Comparison of ENCODE assay signal across 9 cellular contexts in the genomic region with DNA sequence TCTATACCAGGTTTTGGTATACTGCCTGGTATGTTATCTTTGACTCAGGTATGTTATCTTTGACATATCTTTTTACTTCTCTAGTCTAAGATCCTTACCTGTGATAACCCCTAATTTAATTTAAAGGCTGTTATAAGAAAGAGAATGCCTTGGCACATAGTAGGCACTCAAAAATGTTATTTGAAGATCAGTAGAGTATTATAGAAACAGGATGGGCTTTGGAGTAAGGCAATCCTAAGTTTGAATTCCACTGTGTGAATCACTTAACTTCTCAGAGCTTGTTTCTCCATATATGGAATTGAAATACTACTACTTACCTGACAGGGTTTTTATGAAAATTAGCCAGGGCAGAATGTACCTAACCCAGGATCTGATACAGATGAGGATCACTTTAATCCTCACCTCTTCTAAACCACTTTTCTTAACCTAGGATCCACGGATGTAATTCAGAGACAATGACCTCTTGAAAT. TPM values are rescaled to one million over a fixed set of nuclear protein-coding genes. Genes with fewer than 3 reads are reported as not detected.
DNase-seq lines count a peak whose midpoint lies in the region; ATAC-seq and TF ChIP-seq lines count a peak whose summit lies in the region.
"Had no signal": no experiment of that assay in that cellular context is flagged by ENCODE, and none has a peak within 500 bp of the region (broad histone marks: within the 10 kb centered on the region; RNA-seq: fewer than 3 reads in every experiment).

No MANE protein-coding gene starts in this region.

- peak overlapping the region; percentile 99; the same call in 1 of the 2 replicates for H3K23ac ChIP-seq in IMR-90 (ENCODE audit: low read depth, low read length)

- H4K8ac ChIP-seq in IMR-90 (ENCODE audit: low read depth in 2 of 2, low read length in 2 of 2) = peak overlapping the region; percentile 73 to 96

- H2AK9ac ChIP-seq in IMR-90 (replicated peaks; ENCODE audit: low read depth, low read length, poor library complexity) = no peak overlapping the region

- H3K9me3 ChIP-seq in IMR-90 (ENCODE audit: control insufficient read depth, insufficient read depth, low read length) (no peaks in the 10 kb centered on the region), spleen (no peaks in the 10 kb centered on the region)
- H3K9me3 ChIP-seq: pancreas had no signal

- H3K9me3 Mint-ChIP-seq in Calu3 (ENCODE audit: low read depth, unreplicated experiment) = no peaks in the 10 kb centered on the region
- H3K9me3 Mint-ChIP-seq in activated naive CD4-positive, alpha-beta T cell treated with anti-CD3 and anti-CD28 coated beads, Interleukin-2, amount 50 U/mL, for 72 hours = no peaks in the 10 kb centered on the region

- 0 out of 2 replicates have a peak, but pooled peaks cover 5% of the 10 kb centered on the region for H3K9me1 ChIP-seq in IMR-90 (ENCODE audit: insufficient read depth, low read length)

- BruUV-seq in Calu3 (replicated peaks; lab: Mats Ljungman, UMichigan) = no TSS peak
- no TSS peak for BruUV-seq in IMR-90 (replicated peaks; lab: Mats Ljungman, UMichigan)

- TF ChIP-seq POLR2A in IMR-90 (IDR thresholded peaks at IDR 0.05; ENCODE audit: low read depth, low read length) (no peak), spleen (IDR thresholded peaks at IDR 0.05) (no peak)

- peak overlapping the region; percentile 96 for H3K14ac ChIP-seq in IMR-90 (replicated peaks; ENCODE audit: low read depth, low read length)

- H4K5ac ChIP-seq in IMR-90 (ENCODE audit: low read depth, low read length) = peak overlapping the region; percentile 96; the same call in 1 of the 2 replicates

- peak overlapping the region; percentile 88 for H3K27ac Mint-ChIP-seq in Calu3 (ENCODE audit: unreplicated experiment)
- H3K27ac Mint-ChIP-seq in activated naive CD4-positive, alpha-beta T cell treated with anti-CD3 and anti-CD28 coated beads, Interleukin-2, amount 50 U/mL, for 72 hours = peak overlapping the region; percentile 72 to 90

- H3K36me3 Mint-ChIP-seq in Calu3 (ENCODE audit: insufficient read depth, unreplicated experiment) = peaks cover 21% of the 10 kb centered on the region
- peaks cover 13 to 18% of the 10 kb centered on the region in 2 donors for H3K36me3 Mint-ChIP-seq in activated naive CD4-positive, alpha-beta T cell treated with anti-CD3 and anti-CD28 coated beads, Interleukin-2, amount 50 U/mL, for 72 hours

- POLR2A ChIA-PET in IMR-90 (lab: Charles Lee; ENCODE audit: unreplicated experiment) = interaction anchor here (0.6 kb wide), 1 partner anchor 33 kb away, joined by 4 read pairs; no protein-coding TSS in a partner anchor

- in situ Hi-C loops in IMR-90 (cut with MboI; ENCODE audit: low sequenced_read_pairs) = no loop called here

- dilution Hi-C loops in IMR-90 (cut with HindIII; ENCODE audit: low sequenced_read_pairs, unreplicated experiment) = no loop called here

- H4K91ac ChIP-seq in IMR-90 (ENCODE audit: insufficient read depth, low read depth, low read length) = peak overlapping the region; percentile 74

- peak overlapping the region; percentile 90 for H3K18ac ChIP-seq in IMR-90 (ENCODE audit: low read depth, low read length)

- H2AFZ ChIP-seq in IMR-90 (replicated peaks; ENCODE audit: low read length, poor library complexity) = no peak overlapping the region

- H3K4me1 Mint-ChIP-seq in Calu3 (ENCODE audit: low read depth, unreplicated experiment) = peaks cover 9% of the 10 kb centered on the region

- peak overlapping the region; percentile 99 for H2BK5ac ChIP-seq in IMR-90 (ENCODE audit: low read depth, low read length, poor library complexity, severe bottlenecking)

- peak overlapping the region; percentile 87; the same call in 1 of the 2 replicates for H3K4ac ChIP-seq in IMR-90 (ENCODE audit: low read depth, low read length)

- H3K36me3 ChIP-seq in IMR-90 (ENCODE audit: control insufficient read depth, insufficient read depth, low read length) = no peaks in the 10 kb centered on the region; the same call in 1 of the 2 replicates
- H3K36me3 ChIP-seq in spleen = peaks cover 0 to 13% (median 1%) of the 10 kb centered on the region in 6 donors
- H3K36me3 ChIP-seq: pancreas had no signal

- H3K9ac ChIP-seq in IMR-90 (ENCODE audit: low read depth, low read length) = peak overlapping the region; percentile 82; the same call in 1 of the 2 replicates

- peak overlapping the region; percentile 93 for H2BK120ac ChIP-seq in IMR-90 (ENCODE audit: low read depth, low read length)

- peak overlapping the region; percentile 87; the same call in 2 of the 3 replicates for H2BK15ac ChIP-seq in IMR-90 (ENCODE audit: low read depth, low read length)

- DNase-seq in Calu3 (no peak), IMR-90 (peak; percentile 42), left kidney (ENCODE audit: low read depth, low spot score) (peak; percentile 4), spleen (no peak), GDM1 (lab: John Stamatoyannopoulos, UW) (no peak), cerebellar cortex (ENCODE audit: low spot score) (no peak)
- DNase-seq in activated naive CD4-positive, alpha-beta T cell treated with anti-CD3 and anti-CD28 coated beads, Interleukin-2, amount 50 U/mL, for 72 hours (ENCODE audit: low spot score in 2 of 2) = no peak
- DNase-seq in NK-92 treated with Interleukin-12 subunit alpha and Interleukin-12 subunit beta, amount 100 ng/mL, for 24 hours (lab: John Stamatoyannopoulos, UW) = no peak

- no peaks in the 10 kb centered on the region for H4K20me1 ChIP-seq in IMR-90 (ENCODE audit: insufficient read depth, low read length)

- TF ChIP-seq CTCF in Calu3 (IDR thresholded peaks at IDR 0.05; ENCODE audit: unreplicated experiment) (no peak), IMR-90 (conservative IDR thresholded peaks at IDR 0.05; ENCODE audit: low read depth, low read length) (no peak), spleen (IDR thresholded peaks at IDR 0.05 in 8 of 11, conservative IDR thresholded peaks at IDR 0.05 in 3 of 11) (no peak)

- ATAC-seq in IMR-90 (ENCODE audit: low read depth) = peak; percentile 18; the same call in 1 of the 2 replicates
- ATAC-seq in activated naive CD4-positive, alpha-beta T cell treated with anti-CD3 and anti-CD28 coated beads, Interleukin-2, amount 50 U/mL, for 72 hours = no peak

- no peak for TF ChIP-seq RAD21 in IMR-90 (IDR thresholded peaks at IDR 0.05; ENCODE audit: low read length)

- H2AK5ac ChIP-seq in IMR-90 (ENCODE audit: low read depth, low read length) = peak overlapping the region; percentile 61; the same call in 1 of the 2 replicates

- peak overlapping the region; percentile 83 for H3K4me2 ChIP-seq in IMR-90 (ENCODE audit: low read depth, low read length)

- H2BK20ac ChIP-seq in IMR-90 (ENCODE audit: low read depth, low read length) = peak overlapping the region; percentile 89

- intact Hi-C loops in Calu3 (cut with micrococcal nuclease; ENCODE audit: unreplicated experiment) = no loop called here
- intact Hi-C loops in IMR-90 (cut with micrococcal nuclease) = no loop called here
- intact Hi-C loops in spleen (cut with DNase I; ENCODE audit: low total_unique reads) = no loop called here

- no peaks in the 10 kb centered on the region for H3K27me3 Mint-ChIP-seq in Calu3 (ENCODE audit: unreplicated experiment)

- H3K56ac ChIP-seq in IMR-90 (ENCODE audit: extremely low read depth, insufficient read depth, low read length) = peak overlapping the region; percentile 96

- H3K27me3 ChIP-seq in IMR-90 (ENCODE audit: control insufficient read depth, insufficient read depth, low read length) = no peaks in the 10 kb centered on the region
- H3K27me3 ChIP-seq in spleen (replicated peaks in 1 of 7) = no peaks in the 10 kb centered on the region
- H3K27me3 ChIP-seq: pancreas had no signal

- CTCF ChIA-PET in Calu3 (lab: Charles Lee) (interaction anchor here (2.3 kb wide), 1 partner anchor 248 kb away, joined by 25 read pairs; no protein-coding TSS in a partner anchor), IMR-90 (lab: Yijun Ruan, JAX) (interaction anchor here (0.6 kb wide), 2 partner anchors 14 to 38 kb away, joined by 4 to 5 read pairs; no protein-coding TSS in a partner anchor)

- WGBS in IMR-90 (ENCODE audit: extremely low coverage in 2 of 2, insufficient read length in 1 of 2), 2 experiments = no CpG with 5 or more reads among the region's 1 CpG
- WGBS in spleen, 5 donors = 34 to 51% (median 40%) methylated on average over 1 of the region's 1 CpG

- H3K79me1 ChIP-seq in IMR-90 (ENCODE audit: low read depth in 1 of 2, low read length in 2 of 2) = peaks cover 4 to 31% of the 10 kb centered on the region in 2 experiments; a peak in 3 of 4 replicates

- H3K4me1 ChIP-seq in IMR-90 (ENCODE audit: control insufficient read depth, insufficient read depth, low read length) (peaks cover 3% of the 10 kb centered on the region; the same call in 1 of the 2 replicates), spleen (peaks cover 5 to 27% (median 16%) of the 10 kb centered on the region in 6 donors)

- H3K4me3 ChIP-seq in IMR-90 (ENCODE audit: insufficient read depth, low read depth, low read length) (peak overlapping the region; percentile 77; the same call in 1 of the 2 replicates), spleen (peak overlapping the region in 1 of 8 donors; percentile 66)

- peak overlapping the region; percentile 67; the same call in 1 of the 2 replicates for H3K27ac ChIP-seq in IMR-90 (ENCODE audit: insufficient read depth, low read length)
- H3K27ac ChIP-seq in spleen = no peak overlapping the region

- H3K4me3 Mint-ChIP-seq in Calu3 (ENCODE audit: low read depth, unreplicated experiment) = peak overlapping the region; percentile 83

TF ChIP-seq in IMR-90, 13 proteins besides CTCF, POLR2A, EP300 and RAD21 (continues in another document):
- no peak for TF ChIP-seq CHD1 (IDR thresholded peaks at IDR 0.05; ENCODE audit: low read depth, low read length)
- TF ChIP-seq, protein P1, sequence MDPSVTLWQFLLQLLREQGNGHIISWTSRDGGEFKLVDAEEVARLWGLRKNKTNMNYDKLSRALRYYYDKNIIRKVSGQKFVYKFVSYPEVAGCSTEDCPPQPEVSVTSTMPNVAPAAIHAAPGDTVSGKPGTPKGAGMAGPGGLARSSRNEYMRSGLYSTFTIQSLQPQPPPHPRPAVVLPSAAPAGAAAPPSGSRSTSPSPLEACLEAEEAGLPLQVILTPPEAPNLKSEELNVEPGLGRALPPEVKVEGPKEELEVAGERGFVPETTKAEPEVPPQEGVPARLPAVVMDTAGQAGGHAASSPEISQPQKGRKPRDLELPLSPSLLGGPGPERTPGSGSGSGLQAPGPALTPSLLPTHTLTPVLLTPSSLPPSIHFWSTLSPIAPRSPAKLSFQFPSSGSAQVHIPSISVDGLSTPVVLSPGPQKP (IDR thresholded peaks at IDR 0.05; ENCODE audit: borderline replicate concordance, low read depth, low read length) = no peak
- no peak for TF ChIP-seq MAFK (IDR thresholded peaks at IDR 0.05; ENCODE audit: low read depth, low read length)
- TF ChIP-seq MAZ (IDR thresholded peaks at IDR 0.05; ENCODE audit: borderline replicate concordance, low read depth, low read length) = no peak

RNA-seq across cellular contexts. Expression of a gene that starts 1.2 kb away (rescaled TPM):
- total RNA-seq in Calu3 (2022) (10.3 and 12.3 TPM in 2 replicates), IMR-90 (2012; rRNA removed) (19.7 and 34.4 TPM in 2 replicates), spleen (1 to 10 TPM in 6 of 7 donors, under 1 TPM in 1; 0.79 to 3.7 (median 1.7) TPM)
- polyA plus RNA-seq in IMR-90 (2012; rRNA removed) (5.5 and 6.1 TPM in 2 replicates), spleen (under 1 TPM; 0.41 to 0.86 (median 0.45) TPM)
- 0.33 and 1.00 TPM in 2 replicates for polyA plus RNA-seq in IMR-90 (2012; cell fraction: cytosol; rRNA removed)
- polyA plus RNA-seq in IMR-90 (2012; cell fraction: nucleus; rRNA removed; ENCODE audit: low replicate concordance) = 1.3 and 9.7 TPM in 2 replicates
- total RNA-seq in activated naive CD4-positive, alpha-beta T cell treated with anti-CD3 and anti-CD28 coated beads, Interleukin-2, amount 50 U/mL, for 72 hours = 10 to 100 TPM; 24.1 to 24.3 TPM

Comparison
In these comparisons a context has a peak if more than half of its experiments do, and no peak if none do; other contexts are left out.
1. DNase-seq: peak in IMR-90 (single experiment) and left kidney (single experiment); none in Calu3 (single experiment), activated naive CD4-positive, alpha-beta T cell treated with anti-CD3 and anti-CD28 coated beads, Interleukin-2, amount 50 U/mL, for 72 hours (0 of 2), spleen (single experiment), NK-92 treated with Interleukin-12 subunit alpha and Interleukin-12 subunit beta, amount 100 ng/mL, for 24 hours (single experiment), GDM1 (single experiment) and cerebellar cortex (single experiment).